Comparison of ENCODE assay signal across 8 cellular contexts in the genomic region with DNA sequence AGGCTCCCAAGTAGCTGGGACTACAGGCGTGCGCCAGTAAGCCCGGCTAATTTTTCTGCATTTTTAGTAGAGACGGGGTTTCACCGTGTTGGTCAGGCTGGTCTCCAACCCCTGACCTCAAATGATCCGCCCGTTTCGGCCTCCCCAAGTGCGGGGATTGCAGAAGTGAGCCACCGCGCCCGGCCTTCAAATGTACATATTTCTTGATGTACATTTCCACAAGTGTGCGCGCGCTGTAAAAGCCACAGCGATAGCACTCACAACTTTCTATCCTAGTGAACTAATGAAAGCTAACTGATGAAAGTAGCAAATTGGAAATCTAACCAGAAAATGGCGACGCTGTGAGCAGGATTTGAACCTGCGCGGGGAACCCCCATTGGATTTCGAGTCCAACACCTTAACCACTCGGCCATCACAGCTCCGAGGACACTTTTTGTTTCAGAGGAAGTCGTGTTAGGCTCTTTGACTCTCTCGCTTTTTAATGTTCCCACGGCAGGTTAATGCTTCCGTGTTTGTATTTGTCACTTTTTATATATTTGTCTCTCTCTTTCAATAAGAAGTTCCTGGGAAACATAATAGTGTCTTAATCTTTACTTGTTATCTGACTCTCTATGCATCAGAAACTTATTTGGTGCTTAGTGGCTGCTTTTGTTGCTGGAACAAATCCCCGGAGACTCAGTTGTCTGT.
DNase-seq lines count a peak whose midpoint lies in the region; ATAC-seq and TF ChIP-seq lines count a peak whose summit lies in the region.

No MANE protein-coding gene starts in this region.

- peak overlapping the region; percentile 58 for H3K27ac ChIP-seq in PC-9
- no peak overlapping the region for H3K27ac ChIP-seq in lower lobe of right lung

- POLR2A ChIA-PET in PC-9 (lab: Charles Lee; ENCODE audit: unreplicated experiment): no interaction called here

- H3K27me3 ChIP-seq in PC-9 (ENCODE audit: insufficient read depth, low read depth): no peaks in the 10 kb centered on the region
- peaks cover 60% of the 10 kb centered on the region for H3K27me3 ChIP-seq in neuron (ENCODE audit: insufficient read depth, low read length)
- H3K27me3 ChIP-seq in lower lobe of right lung (ENCODE audit: low read depth): peaks cover 96% of the 10 kb centered on the region

- TF ChIP-seq CTCF in PC-9 (conservative IDR thresholded peaks at IDR 0.05) (no peak), lower lobe of right lung (IDR thresholded peaks at IDR 0.05) (no peak)

- H3K4me1 ChIP-seq in PC-9 (replicated peaks; ENCODE audit: insufficient read depth) (peaks cover 32% of the 10 kb centered on the region), neuron (ENCODE audit: insufficient read depth, low read length) (peaks cover 2% of the 10 kb centered on the region), lower lobe of right lung (no peaks in the 10 kb centered on the region)

- H2AFZ ChIP-seq in PC-9 (peak overlapping the region; percentile 56), neuron (ENCODE audit: low read depth, low read length) (no peak overlapping the region)

- ATAC-seq in GM19438 (IDR thresholded peaks at IDR 0.05; ENCODE audit: low read depth, unreplicated experiment) (peak; percentile 60), HG03460 (IDR thresholded peaks at IDR 0.05; ENCODE audit: unreplicated experiment) (peak; percentile 59), lower lobe of right lung (no peak)

- intact Hi-C loops in PC-9 (cut with micrococcal nuclease; ENCODE audit: unreplicated experiment) (loop anchor here (1.0 to 5.0 kb wide), 6 partner anchors 12 to 495 kb away; a partner anchor contains a TSS), lower lobe of right lung (cut with DNase I) (no loop called here)

- peaks cover 56% of the 10 kb centered on the region for H3F3A ChIP-seq in PC-9 (ENCODE audit: insufficient read depth, low read depth)

- no peaks in the 10 kb centered on the region for H3K36me3 ChIP-seq in PC-9 (ENCODE audit: low read depth)
- no peaks in the 10 kb centered on the region for H3K36me3 ChIP-seq in neuron (ENCODE audit: insufficient read depth, low read length)
- H3K36me3 ChIP-seq in lower lobe of right lung: no peaks in the 10 kb centered on the region

- H3K4me3 ChIP-seq in PC-9 (peak overlapping the region; percentile 85), neuron (ENCODE audit: low read length) (peak overlapping the region; percentile 33), lower lobe of right lung (no peak overlapping the region)

- CTCF ChIA-PET in PC-9 (lab: Charles Lee): interaction anchor here (0.6 to 1.4 kb wide), 2 partner anchors 14 to 54 kb away, joined by 3 to 4 read pairs; no protein-coding TSS in a partner anchor

- peak overlapping the region; percentile 85 for H3K4me2 ChIP-seq in PC-9

- TSS peak; percentile 100 for BruUV-seq in PC-9 (replicated peaks; lab: Mats Ljungman, UMichigan)

- H3K9me2 ChIP-seq in PC-9 (ENCODE audit: insufficient read depth): no peaks in the 10 kb centered on the region

- no peaks in the 10 kb centered on the region for H4K20me1 ChIP-seq in PC-9 (ENCODE audit: insufficient read depth)

- H3K9me3 ChIP-seq in PC-9 (ENCODE audit: insufficient read depth, low read depth) (no peaks in the 10 kb centered on the region), neuron (ENCODE audit: low read length) (no peaks in the 10 kb centered on the region), lower lobe of right lung (no peaks in the 10 kb centered on the region)

- peak; percentile 30 for DNase-seq in EH (ENCODE audit: low read depth)
- peak; percentile 83 for DNase-seq in PC-9
- peak; percentile 85 for DNase-seq in ecto neural progenitor cell (ENCODE audit: low spot score)
- DNase-seq in NCI-H1417 treated with DMSO at 0.1 percent for 48 hours (lab: John Stamatoyannopoulos, UW): no peak
- no peak for DNase-seq in lower lobe of right lung

- no peaks in the 10 kb centered on the region for H3K79me2 ChIP-seq in PC-9 (ENCODE audit: low read depth)

Comparison
In these comparisons a context has a peak if more than half of its experiments do, and no peak if none do; other contexts are left out.
1. DNase-seq: peak in EH (single experiment), PC-9 (2 of 2) and ecto neural progenitor cell (single experiment); none in NCI-H1417 treated with DMSO at 0.1 percent for 48 hours (single experiment) and lower lobe of right lung (single experiment).
2. ATAC-seq: peak in GM19438 (single experiment) and HG03460 (single experiment); none in lower lobe of right lung (0 of 2).